ENCODE assay signal across 8 cellular contexts in genomic region chr3:24264748-24265158, GRCh38.
DNase-seq lines count a peak whose midpoint lies in the region; ATAC-seq and TF ChIP-seq lines count a peak whose summit lies in the region.

No MANE protein-coding gene starts in this region.

- H3K27ac ChIP-seq in AG04450 (ENCODE audit: low read depth, low read length) (no peak overlapping the region), mesendoderm (ENCODE audit: low read depth, low read length) (no peak overlapping the region)

- H2AK5ac ChIP-seq in mesendoderm (ENCODE audit: low read length) = no peak overlapping the region

- DNase-seq in AG04450 (ENCODE audit: low read depth, low spot score) = no peak
- peak; percentile 52 for DNase-seq in GM13977 (ENCODE audit: low spot score)
- peak; percentile 15 for DNase-seq in NCI-H2171 treated with DMSO at 0.1 percent for 48 hours (lab: John Stamatoyannopoulos, UW)
- DNase-seq in choroid plexus epithelial cell (ENCODE audit: low read depth) = peak; percentile 80
- peak; percentile 62 for DNase-seq in mesendoderm
- no peak for DNase-seq in inferior parietal cortex (ENCODE audit: extremely low spot score)

- H3K36me3 ChIP-seq in mesendoderm (ENCODE audit: control insufficient read depth, insufficient read depth, low read length) = no peaks in the 10 kb centered on the region

- no peak overlapping the region for H3K4ac ChIP-seq in mesendoderm (ENCODE audit: low read depth, low read length)

- H3K56ac ChIP-seq in mesendoderm (ENCODE audit: low read length) = no peak overlapping the region

- no peak overlapping the region for H2BK15ac ChIP-seq in mesendoderm (replicated peaks; ENCODE audit: low read depth)

- no peak overlapping the region for H4K5ac ChIP-seq in mesendoderm (ENCODE audit: low read length)

- H3K4me2 ChIP-seq in mesendoderm (ENCODE audit: low read length) = no peak overlapping the region

- WGBS in mesendoderm (ENCODE audit: extremely low coverage, insufficient coverage, low lambda C conversion rate) = no CpG with 5 or more reads among the region's 3 CpGs

- peak; percentile 83 for TF ChIP-seq CTCF in AG04450 (IDR thresholded peaks at IDR 0.05; ENCODE audit: low read depth, low read length)
- TF ChIP-seq CTCF in GM13977 (IDR thresholded peaks at IDR 0.05; ENCODE audit: extremely low read depth, insufficient read depth, missing control alignments) = peak; percentile 59
- TF ChIP-seq CTCF in choroid plexus epithelial cell (conservative IDR thresholded peaks at IDR 0.05; ENCODE audit: low read depth, low read length) = peak; percentile 95

- H3K79me1 ChIP-seq in mesendoderm (ENCODE audit: low read length) = no peaks in the 10 kb centered on the region

- peak; percentile 89 for ATAC-seq in HG02759 (IDR thresholded peaks at IDR 0.05; ENCODE audit: unreplicated experiment)
- no peak for ATAC-seq in GM19397 (IDR thresholded peaks at IDR 0.05; ENCODE audit: unreplicated experiment)

- POLR2A ChIA-PET in AG04450 (lab: Yijun Ruan, JAX) = no interaction called here

- no peak overlapping the region for H2BK5ac ChIP-seq in mesendoderm (ENCODE audit: low read length)

- no peak overlapping the region for H4K8ac ChIP-seq in mesendoderm (ENCODE audit: low read depth, low read length)

- no peaks in the 10 kb centered on the region for H3K9me3 ChIP-seq in AG04450 (ENCODE audit: control insufficient read depth, insufficient read depth, low read length)

- CTCF ChIA-PET in AG04450 (lab: Charles Lee) = interaction anchor here (0.5 to 2.3 kb wide), 19 partner anchors 8 to 1971 kb away, joined by 3 to 28 read pairs (median 4); no protein-coding TSS in a partner anchor

- H3K27me3 ChIP-seq in AG04450 (ENCODE audit: control insufficient read depth, insufficient read depth, low read length) (peaks cover 10% of the 10 kb centered on the region), mesendoderm (ENCODE audit: insufficient read depth, low read length, poor library complexity) (no peaks in the 10 kb centered on the region)

- no peak overlapping the region for H3K4me3 ChIP-seq in AG04450 (ENCODE audit: low read depth, low read length)
- H3K4me3 ChIP-seq in choroid plexus epithelial cell (ENCODE audit: low read depth, low read length) = no peak overlapping the region
- H3K4me3 ChIP-seq in mesendoderm (ENCODE audit: low read length) = no peak overlapping the region

- H2BK120ac ChIP-seq in mesendoderm (ENCODE audit: low read depth, low read length) = no peak overlapping the region

- H3K9ac ChIP-seq in mesendoderm (ENCODE audit: low read length) = no peak overlapping the region

- no peak overlapping the region for H3K23ac ChIP-seq in mesendoderm (ENCODE audit: low read length)

- H3K18ac ChIP-seq in mesendoderm (ENCODE audit: low read length) = no peak overlapping the region

- no peaks in the 10 kb centered on the region for H3K79me2 ChIP-seq in mesendoderm (ENCODE audit: control insufficient read depth, insufficient read depth, low read length)

- no peaks in the 10 kb centered on the region for H3K4me1 ChIP-seq in mesendoderm (ENCODE audit: control insufficient read depth, low read depth, low read length)

- in situ Hi-C loops in GM13977 (cut with MboI; ENCODE audit: low pct_unique_long_range_greater_than_20kb, low sequenced_read_pairs, unreplicated experiment) = no loop called here

Comparison
In these comparisons a context has a peak if more than half of its experiments do, and no peak if none do; other contexts are left out.
1. DNase-seq: peak in GM13977 (single experiment), NCI-H2171 treated with DMSO at 0.1 percent for 48 hours (single experiment), choroid plexus epithelial cell (single experiment) and mesendoderm (single experiment); none in AG04450 (single experiment) and inferior parietal cortex (single experiment).
2. Peak in every context shown above with its lines, with median percentiles within 50 percentile points of each other: CTCF ChIP-seq.